17 cellular contexts compared by ENCODE assay signal in the genomic region with DNA sequence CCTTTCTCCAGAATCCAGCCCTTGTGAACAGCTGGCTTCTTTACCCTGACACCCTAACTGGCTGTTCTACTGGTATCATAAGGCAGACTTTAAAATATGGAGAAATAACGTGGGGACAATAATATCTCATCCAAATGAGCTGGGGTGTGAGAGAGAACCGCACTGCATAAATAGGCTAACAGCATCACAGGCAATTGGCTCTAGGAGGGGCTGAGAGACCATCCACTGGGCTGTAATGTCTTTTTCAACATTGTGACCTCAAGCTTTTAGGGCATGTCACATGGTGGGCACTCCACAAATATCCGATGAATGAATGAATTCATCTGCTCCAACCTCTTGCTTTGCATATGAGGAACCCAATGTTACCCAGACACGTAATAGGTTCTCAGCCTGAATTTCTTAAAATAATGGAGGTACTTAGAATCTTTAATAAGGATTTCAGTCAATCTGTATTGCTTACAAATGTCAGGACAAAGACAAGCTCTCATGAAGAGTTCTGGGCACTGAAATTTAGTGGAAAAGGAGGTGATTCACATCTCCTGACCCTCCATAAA.
DNase-seq lines count a peak whose midpoint lies in the region; ATAC-seq and TF ChIP-seq lines count a peak whose summit lies in the region.
"Had no signal": no experiment of that assay in that cellular context is flagged by ENCODE, and none has a peak within 500 bp of the region (broad histone marks: within the 10 kb centered on the region; RNA-seq: fewer than 3 reads in every experiment).

No MANE protein-coding gene starts in this region.

- no peak overlapping the region for H4K8ac ChIP-seq in IMR-90 (ENCODE audit: low read depth in 2 of 2, low read length in 2 of 2)

- no TSS peak for BruUV-seq in A673 (replicated peaks; lab: Mats Ljungman, UMichigan)
- no TSS peak for BruUV-seq in IMR-90 (replicated peaks; lab: Mats Ljungman, UMichigan)

- H3K4me3 ChIP-seq in A673 (ENCODE audit: low read depth, low read length, poor library complexity, severe bottlenecking) (no peak overlapping the region), IMR-90 (ENCODE audit: insufficient read depth, low read depth, low read length) (no peak overlapping the region)
- H3K4me3 ChIP-seq: GM23248 had no signal

- no peak for TF ChIP-seq RAD21 in IMR-90 (IDR thresholded peaks at IDR 0.05; ENCODE audit: low read length)

- no peaks in the 10 kb centered on the region for H3K9me3 ChIP-seq in A673 (ENCODE audit: low read depth, low read length, poor library complexity, severe bottlenecking)
- no peaks in the 10 kb centered on the region for H3K9me3 ChIP-seq in IMR-90 (ENCODE audit: control insufficient read depth, insufficient read depth, low read length)
- H3K9me3 ChIP-seq: Caco-2 had no signal

- H3K79me1 ChIP-seq in IMR-90 (ENCODE audit: low read depth in 1 of 2, low read length in 2 of 2) = peaks cover 58 to 88% of the 10 kb centered on the region in 2 experiments

- H3K36me3 Mint-ChIP-seq in memory B cell = peaks cover 7% of the 10 kb centered on the region
- H3K36me3 Mint-ChIP-seq: CD4-positive, CD25-positive, alpha-beta regulatory T cell; CD8-positive, alpha-beta memory T cell had no signal

- DNase-seq in A673 (ENCODE audit: low spot score) (no peak), IMR-90 (no peak), SK-MEL-5 (ENCODE audit: low read depth, low spot score) (peak; percentile 96), memory B cell (ENCODE audit: low spot score in 2 of 2) (no peak), globus pallidus (ENCODE audit: low spot score) (no peak), cardiac septum (ENCODE audit: low spot score) (no peak)
- DNase-seq: 8988T; C1 segment of cervical spinal cord; Caco-2; CD4-positive, CD25-positive, alpha-beta regulatory T cell; CD8-positive, alpha-beta memory T cell; GM23248; HCEC 1CT had no signal

- peaks cover 46% of the 10 kb centered on the region for H3K4me1 ChIP-seq in A673 (ENCODE audit: insufficient read depth, low read length, poor library complexity, severe bottlenecking)
- peaks cover 21% of the 10 kb centered on the region for H3K4me1 ChIP-seq in IMR-90 (ENCODE audit: control insufficient read depth, insufficient read depth, low read length)

- peaks cover 17% of the 10 kb centered on the region for H3K4me1 Mint-ChIP-seq in memory B cell

- no peak overlapping the region for H2AK5ac ChIP-seq in IMR-90 (ENCODE audit: low read depth, low read length)

- peaks cover 60% of the 10 kb centered on the region for H4K20me1 ChIP-seq in IMR-90 (ENCODE audit: insufficient read depth, low read length)

- no peak overlapping the region for H3K56ac ChIP-seq in IMR-90 (ENCODE audit: extremely low read depth, insufficient read depth, low read length)

- peaks cover 1% of the 10 kb centered on the region for H3K9me3 Mint-ChIP-seq in memory B cell
- H3K9me3 Mint-ChIP-seq: CD8-positive, alpha-beta memory T cell; IgD-negative memory B cell had no signal

- POLR2A ChIA-PET in A673 (lab: Charles Lee; ENCODE audit: low non-redundant PET) = no interaction called here
- POLR2A ChIA-PET in IMR-90 (lab: Charles Lee; ENCODE audit: unreplicated experiment) = no interaction called here

- peaks cover 26% of the 10 kb centered on the region for H3K9me1 ChIP-seq in IMR-90 (ENCODE audit: insufficient read depth, low read length)

- no peak for TF ChIP-seq POLR2A in IMR-90 (IDR thresholded peaks at IDR 0.05; ENCODE audit: low read depth, low read length)

- H2AK9ac ChIP-seq in IMR-90 (replicated peaks; ENCODE audit: low read depth, low read length, poor library complexity) = no peak overlapping the region

- H3K23ac ChIP-seq in IMR-90 (ENCODE audit: low read depth, low read length) = 0 out of 2 replicates have a peak overlapping the region, but pooled peaks have one; percentile 31

- no peak overlapping the region for H3K4ac ChIP-seq in IMR-90 (ENCODE audit: low read depth, low read length)

- H3K27me3 ChIP-seq in A673 (replicated peaks; ENCODE audit: insufficient read depth, low read depth, low read length, poor library complexity) (no peaks in the 10 kb centered on the region), IMR-90 (ENCODE audit: control insufficient read depth, insufficient read depth, low read length) (no peaks in the 10 kb centered on the region)

- H3K14ac ChIP-seq in IMR-90 (replicated peaks; ENCODE audit: low read depth, low read length) = 0 out of 2 replicates have a peak overlapping the region, but pooled peaks have one; percentile 40

- H3K36me3 ChIP-seq in A673 (ENCODE audit: insufficient read depth, low read length, poor library complexity, severe bottlenecking) = no peaks in the 10 kb centered on the region
- no peaks in the 10 kb centered on the region; the same call in 1 of the 2 replicates for H3K36me3 ChIP-seq in IMR-90 (ENCODE audit: control insufficient read depth, insufficient read depth, low read length)

- H3K4me3 Mint-ChIP-seq in memory B cell = no peak overlapping the region
- H3K4me3 Mint-ChIP-seq: B cell; CD4-positive, CD25-positive, alpha-beta regulatory T cell; CD8-positive, alpha-beta memory T cell; IgD-negative memory B cell had no signal

- intact Hi-C loops in A673 (cut with micrococcal nuclease; ENCODE audit: unreplicated experiment) = no loop called here
- intact Hi-C loops in IMR-90 (cut with micrococcal nuclease) = no loop called here
- intact Hi-C loops in cardiac septum (cut with DNase I) = no loop called here

- peak overlapping the region; percentile 38 for H3K27ac Mint-ChIP-seq in memory B cell
- H3K27ac Mint-ChIP-seq: B cell; CD4-positive, CD25-positive, alpha-beta regulatory T cell; CD8-positive, alpha-beta memory T cell had no signal

- no peak overlapping the region for H2BK5ac ChIP-seq in IMR-90 (ENCODE audit: low read depth, low read length, poor library complexity, severe bottlenecking)

- no peak overlapping the region for H2AFZ ChIP-seq in IMR-90 (replicated peaks; ENCODE audit: low read length, poor library complexity)
- H2AFZ ChIP-seq: GM23248 had no signal

- H3K4me2 ChIP-seq in IMR-90 (ENCODE audit: low read depth, low read length) = no peak overlapping the region; the same call in 1 of the 2 replicates

- no peak overlapping the region for H4K5ac ChIP-seq in IMR-90 (ENCODE audit: low read depth, low read length)

- no peak for ATAC-seq in IMR-90 (ENCODE audit: low read depth)
- no peak for ATAC-seq in memory B cell (ENCODE audit: low read depth)
- ATAC-seq in HG02884 (IDR thresholded peaks at IDR 0.05; ENCODE audit: unreplicated experiment) = no peak

- H4K91ac ChIP-seq in IMR-90 (ENCODE audit: insufficient read depth, low read depth, low read length) = no peak overlapping the region

- no peak overlapping the region for H3K9ac ChIP-seq in IMR-90 (ENCODE audit: low read depth, low read length)
- H3K9ac ChIP-seq: GM23248 had no signal

- H2BK120ac ChIP-seq in IMR-90 (ENCODE audit: low read depth, low read length) = no peak overlapping the region

- in situ Hi-C loops in IMR-90 (cut with MboI; ENCODE audit: low sequenced_read_pairs) (no loop called here), SK-MEL-5 (cut with HindIII; ENCODE audit: low pct_unique_long_range_greater_than_20kb, low sequenced_read_pairs) (no loop called here)

- 67% methylated on average over 1 of the region's 4 CpGs; no CpG with 5 or more reads in 1 of the 2 experiments for WGBS in IMR-90 (ENCODE audit: extremely low coverage in 2 of 2, insufficient read length in 1 of 2), 2 experiments

- TF ChIP-seq CTCF in A673 (conservative IDR thresholded peaks at IDR 0.05; ENCODE audit: low read depth, low read length) (no peak), IMR-90 (conservative IDR thresholded peaks at IDR 0.05; ENCODE audit: low read depth, low read length) (no peak)

- H3K27ac ChIP-seq in A673 (ENCODE audit: low read depth, low read length, poor library complexity, severe bottlenecking) (peak overlapping the region; percentile 37), IMR-90 (ENCODE audit: insufficient read depth, low read length) (no peak overlapping the region)
- H3K27ac ChIP-seq: GM23248, HL-60 had no signal

- no peak overlapping the region for H2BK15ac ChIP-seq in IMR-90 (ENCODE audit: low read depth, low read length)

- H2BK20ac ChIP-seq in IMR-90 (ENCODE audit: low read depth, low read length) = no peak overlapping the region

- no peaks in the 10 kb centered on the region for H3K27me3 Mint-ChIP-seq in memory B cell
- H3K27me3 Mint-ChIP-seq: B cell, IgD-negative memory B cell had no signal

- CTCF ChIA-PET in A673 (lab: Charles Lee) (no interaction called here), IMR-90 (lab: Yijun Ruan, JAX) (no interaction called here)

- H3K18ac ChIP-seq in IMR-90 (ENCODE audit: low read depth, low read length) = no peak overlapping the region

- dilution Hi-C loops in IMR-90 (cut with HindIII; ENCODE audit: low sequenced_read_pairs, unreplicated experiment) = no loop called here

TF ChIP-seq in IMR-90, 13 proteins besides CTCF, POLR2A, EP300 and RAD21 (continues in another document):
- TF ChIP-seq, protein P1, sequence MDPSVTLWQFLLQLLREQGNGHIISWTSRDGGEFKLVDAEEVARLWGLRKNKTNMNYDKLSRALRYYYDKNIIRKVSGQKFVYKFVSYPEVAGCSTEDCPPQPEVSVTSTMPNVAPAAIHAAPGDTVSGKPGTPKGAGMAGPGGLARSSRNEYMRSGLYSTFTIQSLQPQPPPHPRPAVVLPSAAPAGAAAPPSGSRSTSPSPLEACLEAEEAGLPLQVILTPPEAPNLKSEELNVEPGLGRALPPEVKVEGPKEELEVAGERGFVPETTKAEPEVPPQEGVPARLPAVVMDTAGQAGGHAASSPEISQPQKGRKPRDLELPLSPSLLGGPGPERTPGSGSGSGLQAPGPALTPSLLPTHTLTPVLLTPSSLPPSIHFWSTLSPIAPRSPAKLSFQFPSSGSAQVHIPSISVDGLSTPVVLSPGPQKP (IDR thresholded peaks at IDR 0.05; ENCODE audit: borderline replicate concordance, low read depth, low read length) = no peak
- TF ChIP-seq BHLHE40 (IDR thresholded peaks at IDR 0.05; ENCODE audit: low read depth, low read length) (no peak), SMC3 (IDR thresholded peaks at IDR 0.05; ENCODE audit: low read depth, low read length) (no peak), CHD1 (IDR thresholded peaks at IDR 0.05; ENCODE audit: low read depth, low read length) (no peak), MXI1 (IDR thresholded peaks at IDR 0.05; ENCODE audit: borderline replicate concordance, low read depth, low read length) (no peak), NFE2L2 (IDR thresholded peaks at IDR 0.05; ENCODE audit: low read depth, low read length) (no peak), MAFK (IDR thresholded peaks at IDR 0.05; ENCODE audit: low read depth, low read length) (no peak), FOS (IDR thresholded peaks at IDR 0.05; ENCODE audit: low read depth, low read length) (no peak), RFX5 (IDR thresholded peaks at IDR 0.05; ENCODE audit: low read depth, low read length) (no peak)
- TF ChIP-seq, protein P2, sequence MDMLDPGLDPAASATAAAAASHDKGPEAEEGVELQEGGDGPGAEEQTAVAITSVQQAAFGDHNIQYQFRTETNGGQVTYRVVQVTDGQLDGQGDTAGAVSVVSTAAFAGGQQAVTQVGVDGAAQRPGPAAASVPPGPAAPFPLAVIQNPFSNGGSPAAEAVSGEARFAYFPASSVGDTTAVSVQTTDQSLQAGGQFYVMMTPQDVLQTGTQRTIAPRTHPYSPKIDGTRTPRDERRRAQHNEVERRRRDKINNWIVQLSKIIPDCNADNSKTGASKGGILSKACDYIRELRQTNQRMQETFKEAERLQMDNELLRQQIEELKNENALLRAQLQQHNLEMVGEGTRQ (IDR thresholded peaks at IDR 0.05; ENCODE audit: low read depth, low read length) = no peak
